In the genomic region with DNA sequence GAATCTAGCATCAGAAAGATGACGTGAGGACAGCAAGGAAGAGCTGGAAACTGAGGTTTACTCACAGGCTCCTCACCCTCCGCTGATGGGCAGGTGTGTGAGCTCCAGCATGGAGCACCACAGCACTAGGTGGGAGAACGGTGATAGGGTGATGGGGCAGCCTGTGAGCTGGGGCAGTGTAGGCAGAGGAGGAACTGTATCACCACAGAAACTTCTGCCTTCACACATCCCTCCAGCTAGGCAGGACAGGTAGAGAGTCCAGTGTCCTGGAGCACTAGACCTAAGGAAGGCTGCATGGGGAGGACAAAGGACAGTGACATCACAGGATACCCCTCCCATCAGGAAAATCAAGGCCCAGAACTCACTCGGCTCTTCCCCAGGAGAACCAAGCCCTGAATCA, we compare ENCODE assay signal across 19 cellular contexts.
A peak's percentile ranks its signal among the peaks of the same experiment; 100 is the strongest.
DNase-seq lines count a peak whose midpoint lies in the region; ATAC-seq, FAIRE-seq and TF ChIP-seq lines count a peak whose summit lies in the region.
"Had no signal": no experiment of that assay in that cellular context is flagged by ENCODE, and none has a peak within 500 bp of the region (broad histone marks: within the 10 kb centered on the region; RNA-seq: fewer than 3 reads in every experiment).

No MANE protein-coding gene starts in this region.

- intact Hi-C loops in OCI-LY7 (cut with micrococcal nuclease; ENCODE audit: unreplicated experiment), result no loop called here

- POLR2A ChIA-PET in activated CD4-positive, alpha-beta memory T cell treated with anti-CD3 and anti-CD28 coated beads, Interleukin-2, amount 10 ng/mL, durations not matched to agents 7 days and 5 days (lab: Charles Lee), result no interaction called here
- POLR2A ChIA-PET in OCI-LY7 (lab: Charles Lee), result no interaction called here

- TF ChIP-seq CTCF in keratinocyte (optimal IDR thresholded peaks at IDR 0.05 in 1 of 3, IDR thresholded peaks at IDR 0.05 in 1 of 3, conservative IDR thresholded peaks at IDR 0.05 in 1 of 3; ENCODE audit: extremely low read depth in 1 of 3, insufficient read depth in 2 of 3, low read length in 3 of 3), result no peak
- no peak for TF ChIP-seq CTCF in upper lobe of left lung (IDR thresholded peaks at IDR 0.05)
- no peak for TF ChIP-seq CTCF in OCI-LY7 (conservative IDR thresholded peaks at IDR 0.05; ENCODE audit: low read length)

- H3K4me2 ChIP-seq in keratinocyte (ENCODE audit: control insufficient read depth, extremely low read depth, insufficient read depth, low read depth, low read length) (no peak overlapping the region), OCI-LY7 (ENCODE audit: low read length) (no peak overlapping the region)

- peak; percentile 9 to 12 for ATAC-seq in upper lobe of left lung (ENCODE audit: low FRiP score in 2 of 2)

- 78 to 79% methylated on average over 3 to 4 of the region's 4 CpGs for WGBS in upper lobe of left lung, 2 donors

- H3K79me2 ChIP-seq in keratinocyte (ENCODE audit: control insufficient read depth, insufficient read depth, low read length) (no peaks in the 10 kb centered on the region), OCI-LY7 (ENCODE audit: insufficient read depth, low read depth, low read length) (no peaks in the 10 kb centered on the region)

- dilution Hi-C loops in keratinocyte (cut with MboI; ENCODE audit: extremely low pct_ligation_motif_present, low sequenced_read_pairs), result no loop called here

- no peaks in the 10 kb centered on the region for H3K9me3 Mint-ChIP-seq in activated naive CD4-positive, alpha-beta T cell treated with anti-CD3 and anti-CD28 coated beads, Interleukin-2, amount 10 ng/mL, durations not matched to agents 7 days and 5 days
- no peaks in the 10 kb centered on the region for H3K9me3 Mint-ChIP-seq in activated CD4-positive, alpha-beta memory T cell treated with anti-CD3 and anti-CD28 coated beads, Interleukin-2, amount 10 ng/mL, durations not matched to agents 7 days and 5 days
- H3K9me3 Mint-ChIP-seq: brain had no signal

- H3K9me1 ChIP-seq in keratinocyte (ENCODE audit: control insufficient read depth, extremely low read depth, insufficient read depth, low read length), result no peaks in the 10 kb centered on the region

- no peak overlapping the region for H3K9ac ChIP-seq in keratinocyte (ENCODE audit: control insufficient read depth, extremely low read depth, insufficient read depth, low read length)

- H3K4me1 Mint-ChIP-seq in activated naive CD4-positive, alpha-beta T cell treated with anti-CD3 and anti-CD28 coated beads, Interleukin-2, amount 10 ng/mL, durations not matched to agents 7 days and 5 days, result peaks cover 46% of the 10 kb centered on the region
- peaks cover 25% of the 10 kb centered on the region for H3K4me1 Mint-ChIP-seq in activated CD4-positive, alpha-beta memory T cell treated with anti-CD3 and anti-CD28 coated beads, Interleukin-2, amount 10 ng/mL, durations not matched to agents 7 days and 5 days
- H3K4me1 Mint-ChIP-seq: brain had no signal

- H4K20me1 ChIP-seq in keratinocyte (ENCODE audit: control insufficient read depth, extremely low read depth, insufficient read depth, low read length) (no peaks in the 10 kb centered on the region), OCI-LY7 (ENCODE audit: insufficient read depth, low read length) (no peaks in the 10 kb centered on the region)

- H3K4me3 Mint-ChIP-seq in activated naive CD4-positive, alpha-beta T cell treated with anti-CD3 and anti-CD28 coated beads, Interleukin-2, amount 10 ng/mL, durations not matched to agents 7 days and 5 days, result peak overlapping the region; percentile 57
- peak overlapping the region; percentile 33 for H3K4me3 Mint-ChIP-seq in activated CD4-positive, alpha-beta memory T cell treated with anti-CD3 and anti-CD28 coated beads, Interleukin-2, amount 10 ng/mL, durations not matched to agents 7 days and 5 days
- H3K4me3 Mint-ChIP-seq: brain had no signal

- TF ChIP-seq POLR2A in upper lobe of left lung (IDR thresholded peaks at IDR 0.05), result no peak

- CTCF ChIA-PET in activated naive CD4-positive, alpha-beta T cell treated with anti-CD3 and anti-CD28 coated beads, Interleukin-2, amount 10 ng/mL, durations not matched to agents 7 days and 5 days (lab: Charles Lee), result interaction anchor here (0.8 to 8.3 kb wide), 5 partner anchors 16 to 55 kb away, joined by 5 to 56 read pairs (median 11); no protein-coding TSS in a partner anchor
- CTCF ChIA-PET in activated CD4-positive, alpha-beta memory T cell treated with anti-CD3 and anti-CD28 coated beads, Interleukin-2, amount 10 ng/mL, durations not matched to agents 7 days and 5 days (lab: Charles Lee), result interaction anchor here (1.1 to 3.5 kb wide), 5 partner anchors 16 to 58 kb away, joined by 3 to 20 read pairs (median 11); no protein-coding TSS in a partner anchor
- CTCF ChIA-PET in OCI-LY7 (lab: Charles Lee; ENCODE audit: unreplicated experiment), result no interaction called here

- DNase-seq in activated naive CD4-positive, alpha-beta T cell treated with anti-CD3 and anti-CD28 coated beads, Interleukin-2, amount 10 ng/mL, durations not matched to agents 7 days and 5 days, result no peak
- DNase-seq in activated naive CD4-positive, alpha-beta T cell (lab: John Stamatoyannopoulos, UW), result no peak
- DNase-seq in activated CD4-positive, alpha-beta memory T cell treated with anti-CD3 and anti-CD28 coated beads, Interleukin-2, amount 10 ng/mL, durations not matched to agents 7 days and 5 days, result no peak
- DNase-seq in keratinocyte (ENCODE audit: low read depth, low spot score), result no peak
- no peak for DNase-seq in upper lobe of left lung
- DNase-seq in MV-4-11 (lab: John Stamatoyannopoulos, UW), result no peak
- DNase-seq in HUDEP-2 (lab: John Stamatoyannopoulos, UW; ENCODE audit: unreplicated experiment in 76 of 76), result no peak
- no peak for DNase-seq in OCI-LY7 (ENCODE audit: low spot score)
- DNase-seq: Caco-2, cortex of kidney, heart right ventricle, KBM-7, left ventricle myocardium inferior, NCI-H1092, NCI-H510A treated with DMSO at 0.1 percent for 48 hours, spleen had no signal

- H2AFZ ChIP-seq in keratinocyte (ENCODE audit: control insufficient read depth, low read length) (peak overlapping the region; percentile 79), OCI-LY7 (ENCODE audit: low read length) (no peak overlapping the region)

- peaks cover 13% of the 10 kb centered on the region for H3K27me3 Mint-ChIP-seq in activated naive CD4-positive, alpha-beta T cell treated with anti-CD3 and anti-CD28 coated beads, Interleukin-2, amount 10 ng/mL, durations not matched to agents 7 days and 5 days
- H3K27me3 Mint-ChIP-seq in activated CD4-positive, alpha-beta memory T cell treated with anti-CD3 and anti-CD28 coated beads, Interleukin-2, amount 10 ng/mL, durations not matched to agents 7 days and 5 days, result peaks cover 3% of the 10 kb centered on the region

- BruUV-seq in OCI-LY7 (replicated peaks; lab: Mats Ljungman, UMichigan), result no TSS peak

- TF ChIP-seq EP300 in upper lobe of left lung (IDR thresholded peaks at IDR 0.05), result no peak

- H3K9me2 ChIP-seq in OCI-LY7 (ENCODE audit: insufficient read depth, low read length), result no peaks in the 10 kb centered on the region

- H3K4me1 ChIP-seq in keratinocyte (ENCODE audit: control insufficient read depth, extremely low read depth, insufficient read depth, low read length) (peaks cover 31% of the 10 kb centered on the region), upper lobe of left lung (peaks cover 0 to 6% (median 4%) of the 10 kb centered on the region in 4 donors), OCI-LY7 (ENCODE audit: insufficient read depth, low read length, poor library complexity, severe bottlenecking) (no peaks in the 10 kb centered on the region)
- H3K4me1 ChIP-seq: Caco-2 had no signal

- H3K9me3 ChIP-seq in keratinocyte (ENCODE audit: control insufficient read depth, low read depth, low read length) (no peaks in the 10 kb centered on the region), upper lobe of left lung (no peaks in the 10 kb centered on the region), OCI-LY7 (ENCODE audit: low read length) (no peaks in the 10 kb centered on the region)
- H3K9me3 ChIP-seq: Caco-2, heart right ventricle, left ventricle myocardium inferior, spleen had no signal

- FAIRE-seq in keratinocyte (lab: Jason Lieb, UNC), result no peak
- FAIRE-seq: endothelial cell of umbilical vein had no signal

- H3K27me3 ChIP-seq in keratinocyte (ENCODE audit: control insufficient read depth, extremely low read depth, insufficient read depth, low read length), result no peaks in the 10 kb centered on the region
- H3K27me3 ChIP-seq in upper lobe of left lung, result no peaks in the 10 kb centered on the region

- no peak overlapping the region for H3K4me3 ChIP-seq in keratinocyte (ENCODE audit: control insufficient read depth in 2 of 3, extremely low read depth in 1 of 3, insufficient read depth in 2 of 3, low read depth in 1 of 3, low read length in 3 of 3)
- no peak overlapping the region for H3K4me3 ChIP-seq in upper lobe of left lung
- H3K4me3 ChIP-seq in OCI-LY7 (ENCODE audit: low read depth, low read length, poor library complexity, severe bottlenecking), result no peak overlapping the region
- H3K4me3 ChIP-seq: heart right ventricle, left ventricle myocardium inferior, spleen had no signal

- H3K27ac ChIP-seq in keratinocyte (ENCODE audit: control insufficient read depth, insufficient read depth, low read length), result no peak overlapping the region
- peak overlapping the region in 2 of 4 donors; percentile 42 to 59 for H3K27ac ChIP-seq in upper lobe of left lung
- H3K27ac ChIP-seq in OCI-LY7 (ENCODE audit: low read depth, low read length, poor library complexity, severe bottlenecking), result no peak overlapping the region
- H3K27ac ChIP-seq: heart right ventricle, HL-60, left ventricle myocardium inferior had no signal

- H3K36me3 ChIP-seq in keratinocyte (ENCODE audit: control insufficient read depth in 2 of 2, extremely low read depth in 1 of 2, insufficient read depth in 2 of 2, low read length in 2 of 2), result no peaks in the 10 kb centered on the region
- no peaks in the 10 kb centered on the region for H3K36me3 ChIP-seq in upper lobe of left lung
- no peaks in the 10 kb centered on the region for H3K36me3 ChIP-seq in OCI-LY7 (ENCODE audit: insufficient read depth, low read length)
- H3K36me3 ChIP-seq: heart right ventricle, left ventricle myocardium inferior, spleen had no signal

- H3K36me3 Mint-ChIP-seq in activated naive CD4-positive, alpha-beta T cell treated with anti-CD3 and anti-CD28 coated beads, Interleukin-2, amount 10 ng/mL, durations not matched to agents 7 days and 5 days, result no peaks in the 10 kb centered on the region
- no peaks in the 10 kb centered on the region for H3K36me3 Mint-ChIP-seq in activated CD4-positive, alpha-beta memory T cell treated with anti-CD3 and anti-CD28 coated beads, Interleukin-2, amount 10 ng/mL, durations not matched to agents 7 days and 5 days (ENCODE audit: low read depth)
- H3K36me3 Mint-ChIP-seq: brain had no signal

- H3K27ac Mint-ChIP-seq in activated naive CD4-positive, alpha-beta T cell treated with anti-CD3 and anti-CD28 coated beads, Interleukin-2, amount 10 ng/mL, durations not matched to agents 7 days and 5 days, result peak overlapping the region; percentile 89
- peak overlapping the region; percentile 59 for H3K27ac Mint-ChIP-seq in activated CD4-positive, alpha-beta memory T cell treated with anti-CD3 and anti-CD28 coated beads, Interleukin-2, amount 10 ng/mL, durations not matched to agents 7 days and 5 days
- H3K27ac Mint-ChIP-seq: brain had no signal
